In the genomic region with DNA sequence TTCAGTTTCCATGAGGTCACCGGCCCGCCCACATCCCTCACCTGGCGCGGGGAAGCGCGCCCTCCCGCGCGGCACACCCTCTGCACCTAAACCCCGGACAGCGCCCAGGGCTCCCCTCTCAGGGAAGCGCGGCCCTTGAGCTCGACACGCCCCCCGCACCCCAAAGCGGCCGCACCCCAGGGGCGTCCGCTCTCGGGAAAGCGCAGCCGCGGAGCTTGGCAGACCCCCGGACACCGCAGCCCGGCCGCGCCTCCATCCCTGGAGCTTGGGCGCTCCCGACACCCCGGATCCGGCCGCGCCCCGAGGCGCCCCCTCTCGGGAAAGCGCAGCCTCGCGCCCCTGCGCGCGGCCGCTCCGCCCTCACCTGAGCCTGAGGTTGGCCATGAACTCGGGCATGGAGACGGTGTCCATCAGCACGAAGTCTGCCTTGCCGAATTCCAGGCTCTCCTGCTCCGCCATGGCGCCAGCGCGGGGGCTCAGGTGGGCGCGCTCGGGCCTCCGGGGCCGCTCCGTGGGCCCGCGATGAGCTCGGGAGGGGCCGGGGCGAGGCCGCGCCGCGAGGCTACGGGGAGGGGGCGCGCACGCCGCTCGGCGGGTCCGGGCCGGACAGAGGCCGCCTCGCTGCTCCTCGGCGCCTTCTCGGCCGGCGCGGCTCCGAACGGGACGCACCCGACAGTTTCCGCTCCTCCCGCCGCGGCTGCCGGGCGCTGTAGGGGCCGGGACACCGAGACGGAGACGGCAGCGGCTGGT, we compare ENCODE assay signal across 1 cellular context.
TF ChIP-seq lines count a peak whose summit lies in the region.

MYO1D (minus strand) TSS at position 711 of the 750 bp plus-strand sequence; CDS start at position 459, 252 bp downstream.

TF ChIP-seq in WTC11, 78 proteins besides CTCF, POLR2A, EP300 and RAD21 (continued from another document):
- TF ChIP-seq, protein P1, sequence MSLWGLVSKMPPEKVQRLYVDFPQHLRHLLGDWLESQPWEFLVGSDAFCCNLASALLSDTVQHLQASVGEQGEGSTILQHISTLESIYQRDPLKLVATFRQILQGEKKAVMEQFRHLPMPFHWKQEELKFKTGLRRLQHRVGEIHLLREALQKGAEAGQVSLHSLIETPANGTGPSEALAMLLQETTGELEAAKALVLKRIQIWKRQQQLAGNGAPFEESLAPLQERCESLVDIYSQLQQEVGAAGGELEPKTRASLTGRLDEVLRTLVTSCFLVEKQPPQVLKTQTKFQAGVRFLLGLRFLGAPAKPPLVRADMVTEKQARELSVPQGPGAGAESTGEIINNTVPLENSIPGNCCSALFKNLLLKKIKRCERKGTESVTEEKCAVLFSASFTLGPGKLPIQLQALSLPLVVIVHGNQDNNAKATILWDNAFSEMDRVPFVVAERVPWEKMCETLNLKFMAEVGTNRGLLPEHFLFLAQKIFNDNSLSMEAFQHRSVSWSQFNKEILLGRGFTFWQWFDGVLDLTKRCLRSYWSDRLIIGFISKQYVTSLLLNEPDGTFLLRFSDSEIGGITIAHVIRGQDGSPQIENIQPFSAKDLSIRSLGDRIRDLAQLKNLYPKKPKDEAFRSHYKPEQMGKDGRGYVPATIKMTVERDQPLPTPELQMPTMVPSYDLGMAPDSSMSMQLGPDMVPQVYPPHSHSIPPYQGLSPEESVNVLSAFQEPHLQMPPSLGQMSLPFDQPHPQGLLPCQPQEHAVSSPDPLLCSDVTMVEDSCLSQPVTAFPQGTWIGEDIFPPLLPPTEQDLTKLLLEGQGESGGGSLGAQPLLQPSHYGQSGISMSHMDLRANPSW (CRISPR knock-in tag; conservative IDR thresholded peaks at IDR 0.05; ENCODE audit: low read depth), result no peak
- TF ChIP-seq CREM (CRISPR knock-in tag; IDR thresholded peaks at IDR 0.05) (no peak), NR3C1 (CRISPR knock-in tag; conservative IDR thresholded peaks at IDR 0.05; ENCODE audit: low read depth) (no peak; the same call in 1 of the 2 replicates), FOXP1 (CRISPR knock-in tag; IDR thresholded peaks at IDR 0.05; ENCODE audit: borderline replicate concordance) (peak; percentile 24; the same call in 1 of the 2 replicates), ZNF232 (CRISPR knock-in tag; IDR thresholded peaks at IDR 0.05) (0 out of 2 replicates have a peak, but pooled peaks have one; percentile 13), KAT7 (CRISPR knock-in tag; IDR thresholded peaks at IDR 0.05; ENCODE audit: borderline replicate concordance) (no peak)
